7 cellular contexts compared by ENCODE assay signal in genomic region chr11:47566166-47566546, GRCh38. TPM values are rescaled to one million over a fixed set of nuclear protein-coding genes. Genes with fewer than 3 reads are reported as not detected.
DNase-seq lines count a peak whose midpoint lies in the region; ATAC-seq and TF ChIP-seq lines count a peak whose summit lies in the region.

No MANE protein-coding gene starts in this region.

- no peaks in the 10 kb centered on the region for H3K9me3 ChIP-seq in PC-9 (ENCODE audit: insufficient read depth, low read depth)
- H3K9me3 ChIP-seq in osteoblast (ENCODE audit: low read depth, low read length) = no peaks in the 10 kb centered on the region

- peaks cover 19% of the 10 kb centered on the region for H3F3A ChIP-seq in PC-9 (ENCODE audit: insufficient read depth, low read depth)

- H3K9me2 ChIP-seq in PC-9 (ENCODE audit: insufficient read depth) = no peaks in the 10 kb centered on the region

- H4K20me1 ChIP-seq in PC-9 (ENCODE audit: insufficient read depth) (peaks cover 7% of the 10 kb centered on the region; the same call in 1 of the 2 replicates), osteoblast (ENCODE audit: insufficient read depth, low read length) (no peaks in the 10 kb centered on the region)

- TSS peak; percentile 49 for BruUV-seq in PC-9 (replicated peaks; lab: Mats Ljungman, UMichigan)

- intact Hi-C loops in PC-9 (cut with micrococcal nuclease; ENCODE audit: unreplicated experiment) = loop anchor here (5.0 kb wide), 1 partner anchor 159 kb away; the partner anchor contains the start of gene SLC39A13

- peak; percentile 9 for ATAC-seq in GM21528 (IDR thresholded peaks at IDR 0.05; ENCODE audit: low FRiP score, unreplicated experiment)
- ATAC-seq in GM19328 (IDR thresholded peaks at IDR 0.05; ENCODE audit: unreplicated experiment) = no peak

- H3K4me1 ChIP-seq in PC-9 (replicated peaks; ENCODE audit: insufficient read depth) (peaks cover 9% of the 10 kb centered on the region), osteoblast (ENCODE audit: insufficient read depth, low read length) (peaks cover 11% of the 10 kb centered on the region)

- POLR2A ChIA-PET in PC-9 (lab: Charles Lee; ENCODE audit: unreplicated experiment) = interaction anchor here (0.6 to 0.7 kb wide), 3 partner anchors 12 to 61 kb away, joined by 3 to 14 read pairs (median 6); no protein-coding TSS in a partner anchor

- peaks cover 52% of the 10 kb centered on the region for H3K79me2 ChIP-seq in PC-9 (ENCODE audit: low read depth)
- peaks cover 51% of the 10 kb centered on the region for H3K79me2 ChIP-seq in osteoblast (ENCODE audit: insufficient read depth, low read length)

- in situ Hi-C loops in G401 (cut with HindIII; ENCODE audit: low sequenced_read_pairs) = no loop called here

- peak overlapping the region; percentile 4; the same call in 1 of the 2 replicates for H3K27ac ChIP-seq in PC-9
- H3K27ac ChIP-seq in osteoblast (ENCODE audit: low read depth, low read length) = peak overlapping the region; percentile 68

- H3K4me3 ChIP-seq in PC-9 = peak overlapping the region; percentile 95
- H3K4me3 ChIP-seq in epithelial cell of proximal tubule (ENCODE audit: low read depth, low read length) = peak overlapping the region; percentile 97
- H3K4me3 ChIP-seq in osteoblast (ENCODE audit: insufficient read depth, low read length) = peak overlapping the region; percentile 98

- H3K36me3 ChIP-seq in PC-9 (ENCODE audit: low read depth) (peaks cover 17% of the 10 kb centered on the region), osteoblast (ENCODE audit: insufficient read depth, low read length) (peaks cover 12% of the 10 kb centered on the region)

- peak in 1 of 2 experiments; percentile 27 for DNase-seq in PC-9
- DNase-seq in epithelial cell of proximal tubule (ENCODE audit: low read depth) = no peak
- DNase-seq in osteoblast (ENCODE audit: insufficient read length, low spot score, missing footprints) = no peak
- DNase-seq in stimulated activated naive CD4-positive, alpha-beta T cell (lab: John Stamatoyannopoulos, UW) = no peak
- no peak for DNase-seq in G401 (ENCODE audit: low spot score)

- peak overlapping the region; percentile 93 for H3K4me2 ChIP-seq in PC-9
- peak overlapping the region; percentile 90 for H3K4me2 ChIP-seq in osteoblast (ENCODE audit: insufficient read depth, low read length)

- CTCF ChIA-PET in PC-9 (lab: Charles Lee) = interaction anchor here (0.7 kb wide), 1 partner anchor 54 kb away, joined by 8 read pairs; no protein-coding TSS in a partner anchor

- H3K27me3 ChIP-seq in PC-9 (ENCODE audit: insufficient read depth, low read depth) (no peaks in the 10 kb centered on the region), osteoblast (ENCODE audit: insufficient read depth, low read length) (no peaks in the 10 kb centered on the region)

- H2AFZ ChIP-seq in PC-9 (peak overlapping the region; percentile 99), osteoblast (ENCODE audit: low read length) (peak overlapping the region; percentile 90)

- TF ChIP-seq CTCF in PC-9 (conservative IDR thresholded peaks at IDR 0.05) (no peak), epithelial cell of proximal tubule (conservative IDR thresholded peaks at IDR 0.05; ENCODE audit: low read depth, low read length) (no peak), osteoblast (IDR thresholded peaks at IDR 0.05; ENCODE audit: extremely low read depth, low read depth, low read length) (no peak)

RNA-seq across cellular contexts. Expression of gene PTPMT1, which starts 0.8 kb away (rescaled TPM):
- total RNA-seq in PC-9 (2021) (74.8 and 79.0 TPM in 2 replicates), epithelial cell of proximal tubule (124 and 170 TPM in 2 replicates), osteoblast (67.5 and 80.7 TPM in 2 replicates)
- 103 and 127 TPM in 2 replicates for total RNA-seq in G401 (2014; rRNA removed; shearing (Covaris generic))

RNA-seq across cellular contexts. Expression of gene KBTBD4, which starts 12.6 kb away (rescaled TPM):
- total RNA-seq in PC-9 (2021) = 20.2 and 20.3 TPM in 2 replicates
- 12.3 and 27.2 TPM in 2 replicates for total RNA-seq in epithelial cell of proximal tubule
- 26.8 and 28.3 TPM in 2 replicates for total RNA-seq in osteoblast
- total RNA-seq in G401 (2014; rRNA removed; shearing (Covaris generic)) = 32.7 and 43.1 TPM in 2 replicates

RNA-seq across cellular contexts. Expression of gene NDUFS3, which starts 12.7 kb away (rescaled TPM):
- total RNA-seq in PC-9 (2021) = 119 and 140 TPM in 2 replicates
- 85.6 and 89.3 TPM in 2 replicates for total RNA-seq in epithelial cell of proximal tubule
- total RNA-seq in osteoblast = 55.0 and 56.9 TPM in 2 replicates
- total RNA-seq in G401 (2014; rRNA removed; shearing (Covaris generic)) = 191 and 200 TPM in 2 replicates

RNA-seq across cellular contexts. Expression of gene CELF1, which starts 13.2 kb away (rescaled TPM):
- total RNA-seq in PC-9 (2021) = 115 and 165 TPM in 2 replicates
- 64.8 and 71.8 TPM in 2 replicates for total RNA-seq in epithelial cell of proximal tubule
- 136 and 148 TPM in 2 replicates for total RNA-seq in osteoblast
- 58.7 and 94.4 TPM in 2 replicates for total RNA-seq in G401 (2014; rRNA removed; shearing (Covaris generic))

RNA-seq across cellular contexts. Expression of gene FAM180B, which starts 20.3 kb away (rescaled TPM):
- total RNA-seq in PC-9 (2021) (not detected in 2 replicates), epithelial cell of proximal tubule (not detected in 2 replicates), osteoblast (not detected in 2 replicates)
- 0.58 TPM in 1 of 2 replicates, not detected in the other for total RNA-seq in G401 (2014; rRNA removed; shearing (Covaris generic))
